Comparison of ENCODE assay signal across 8 cellular contexts in genomic region chr5:6766558-6767191, GRCh38. TPM values are rescaled to one million over a fixed set of nuclear protein-coding genes. Genes with fewer than 3 reads are reported as not detected.
DNase-seq lines count a peak whose midpoint lies in the region; FAIRE-seq and TF ChIP-seq lines count a peak whose summit lies in the region.

No MANE protein-coding gene starts in this region.

- H3K27me3 ChIP-seq in esophagus muscularis mucosa (no peaks in the 10 kb centered on the region), osteoblast (ENCODE audit: insufficient read depth, low read length) (no peaks in the 10 kb centered on the region)

- WGBS in esophagus muscularis mucosa, result 59% methylated on average over 13 of the region's 15 CpGs

- no peaks in the 10 kb centered on the region for H3K9me3 ChIP-seq in esophagus muscularis mucosa
- no peaks in the 10 kb centered on the region for H3K9me3 ChIP-seq in osteoblast (ENCODE audit: low read depth, low read length)

- no peaks in the 10 kb centered on the region for H3K27me3 Mint-ChIP-seq in activated CD4-positive, alpha-beta T cell treated with anti-CD3 and anti-CD28 coated beads, Interleukin-2, amount 10 ng/mL, durations not matched to agents 24 days and 14 days

- H3K4me3 Mint-ChIP-seq in activated CD4-positive, alpha-beta T cell treated with anti-CD3 and anti-CD28 coated beads, Interleukin-2, amount 10 ng/mL, durations not matched to agents 24 days and 14 days, result no peak overlapping the region

- no peak overlapping the region for H3K4me2 ChIP-seq in osteoblast (ENCODE audit: insufficient read depth, low read length)

- peak; percentile 99 for FAIRE-seq in urothelium cell line (lab: Jason Lieb, UNC)

- H3K27ac ChIP-seq in esophagus muscularis mucosa (replicated peaks in 1 of 4), result peak overlapping the region in 3 of 4 donors; percentile 59 to 66 (median 61)
- no peak overlapping the region for H3K27ac ChIP-seq in osteoblast (ENCODE audit: low read depth, low read length)

- no peaks in the 10 kb centered on the region for H3K79me2 ChIP-seq in osteoblast (ENCODE audit: insufficient read depth, low read length)

- intact Hi-C loops in activated CD4-positive, alpha-beta T cell treated with anti-CD3 and anti-CD28 coated beads, Interleukin-2, amount 10 ng/mL, durations not matched to agents 24 days and 14 days (cut with micrococcal nuclease), result loop anchor here (5.0 to 10.0 kb wide), 2 partner anchors 61 to 1088 kb away; partner anchors contain the start of gene CFAP90
- intact Hi-C loops in esophagus muscularis mucosa (cut with DNase I), result no loop called here

- H3K36me3 ChIP-seq in esophagus muscularis mucosa (no peaks in the 10 kb centered on the region), osteoblast (ENCODE audit: insufficient read depth, low read length) (no peaks in the 10 kb centered on the region)

- H3K27ac Mint-ChIP-seq in activated CD4-positive, alpha-beta T cell treated with anti-CD3 and anti-CD28 coated beads, Interleukin-2, amount 10 ng/mL, durations not matched to agents 24 days and 14 days, result no peak overlapping the region

- H3K4me3 ChIP-seq in esophagus muscularis mucosa (peak overlapping the region in 3 of 4 donors; percentile 13 to 37 (median 14)), osteoblast (ENCODE audit: insufficient read depth, low read length) (no peak overlapping the region)

- DNase-seq in AML-193 (lab: John Stamatoyannopoulos, UW) (peak; percentile 85 to 91), GOT3 (lab: John Stamatoyannopoulos, UW) (peak; percentile 67), NCI-H2171 (lab: John Stamatoyannopoulos, UW) (peak; percentile 68), esophagus muscularis mucosa (ENCODE audit: extremely low spot score) (peak; percentile 94), osteoblast (ENCODE audit: insufficient read length, low spot score, missing footprints) (peak; percentile 96), urothelium cell line (ENCODE audit: low spot score) (peak; percentile 97), superior temporal gyrus (ENCODE audit: extremely low spot score) (no peak)
- DNase-seq in activated CD4-positive, alpha-beta T cell treated with anti-CD3 and anti-CD28 coated beads, Interleukin-2, amount 10 ng/mL, durations not matched to agents 24 days and 14 days, result peak; percentile 68

- no peak overlapping the region for H2AFZ ChIP-seq in osteoblast (ENCODE audit: low read length)

- no peaks in the 10 kb centered on the region for H3K9me3 Mint-ChIP-seq in activated CD4-positive, alpha-beta T cell treated with anti-CD3 and anti-CD28 coated beads, Interleukin-2, amount 10 ng/mL, durations not matched to agents 24 days and 14 days

- TF ChIP-seq CTCF in esophagus muscularis mucosa (IDR thresholded peaks at IDR 0.05), result no peak
- no peak for TF ChIP-seq CTCF in osteoblast (IDR thresholded peaks at IDR 0.05; ENCODE audit: extremely low read depth, low read depth, low read length)

- H3K4me1 ChIP-seq in esophagus muscularis mucosa, result peaks cover 17 to 21% (median 19%) of the 10 kb centered on the region in 4 donors
- H3K4me1 ChIP-seq in osteoblast (ENCODE audit: insufficient read depth, low read length), result peaks cover 10% of the 10 kb centered on the region

- H3K4me1 Mint-ChIP-seq in activated CD4-positive, alpha-beta T cell treated with anti-CD3 and anti-CD28 coated beads, Interleukin-2, amount 10 ng/mL, durations not matched to agents 24 days and 14 days, result peaks cover 5% of the 10 kb centered on the region

- H4K20me1 ChIP-seq in osteoblast (ENCODE audit: insufficient read depth, low read length), result no peaks in the 10 kb centered on the region

- no peaks in the 10 kb centered on the region for H3K36me3 Mint-ChIP-seq in activated CD4-positive, alpha-beta T cell treated with anti-CD3 and anti-CD28 coated beads, Interleukin-2, amount 10 ng/mL, durations not matched to agents 24 days and 14 days (ENCODE audit: low read depth)

- no peak for TF ChIP-seq EP300 in esophagus muscularis mucosa (IDR thresholded peaks at IDR 0.05)

- no peak for TF ChIP-seq POLR2A in esophagus muscularis mucosa (IDR thresholded peaks at IDR 0.05; ENCODE audit: low read depth)

RNA-seq across cellular contexts. Expression of gene TENT4A, which starts 53.4 kb away (rescaled TPM):
- 38.8 and 43.4 TPM in 2 replicates for total RNA-seq in activated CD4-positive, alpha-beta T cell treated with anti-CD3 and anti-CD28 coated beads, Interleukin-2, amount 10 ng/mL, durations not matched to agents 24 days and 14 days
- total RNA-seq in esophagus muscularis mucosa (10 to 100 TPM; 17.0 to 21.9 (median 20.1) TPM), osteoblast (16.5 and 21.4 TPM in 2 replicates)
